In genomic region chr3:42510325-42510724, GRCh38 we compare ENCODE assay signal across 18 cellular contexts. TPM values are rescaled to one million over a fixed set of nuclear protein-coding genes. Genes with fewer than 3 reads are reported as not detected.
DNase-seq lines count a peak whose midpoint lies in the region; ATAC-seq and TF ChIP-seq lines count a peak whose summit lies in the region.
"Had no signal": no experiment of that assay in that cellular context is flagged by ENCODE, and none has a peak within 500 bp of the region (broad histone marks: within the 10 kb centered on the region; RNA-seq: fewer than 3 reads in every experiment).

No MANE protein-coding gene starts in this region.

- no peak for TF ChIP-seq POLR2A in vagina (IDR thresholded peaks at IDR 0.05)

- H3K36me3 ChIP-seq in BLaER1 (no peaks in the 10 kb centered on the region), Caco-2 (ENCODE audit: control insufficient read depth, insufficient read depth, low read length) (no peaks in the 10 kb centered on the region; the same call in 1 of the 2 replicates), mucosa of rectum (ENCODE audit: control insufficient read depth in 2 of 2, insufficient read depth in 2 of 2, low read length in 2 of 2) (peaks cover 16 to 17% of the 10 kb centered on the region in 2 donors), vagina (no peaks in the 10 kb centered on the region)

- H3K27me3 Mint-ChIP-seq in Caco-2 (ENCODE audit: insufficient read depth, unreplicated experiment) = no peaks in the 10 kb centered on the region
- H3K27me3 Mint-ChIP-seq: B cell had no signal

- H3K4me3 ChIP-seq in BLaER1 (no peak overlapping the region), Caco-2 (ENCODE audit: low read depth, low read length) (no peak overlapping the region), mucosa of rectum (ENCODE audit: low read length in 2 of 2) (peak overlapping the region; percentile 5 to 48), vagina (no peak overlapping the region)

- peaks cover 80% of the 10 kb centered on the region for H3K4me1 ChIP-seq in BLaER1
- H3K4me1 ChIP-seq in Caco-2 = peaks cover 42% of the 10 kb centered on the region
- H3K4me1 ChIP-seq in mucosa of rectum (ENCODE audit: control insufficient read depth in 2 of 2, insufficient read depth in 2 of 2, low read length in 2 of 2) = peaks cover 68 to 90% of the 10 kb centered on the region in 2 donors
- peaks cover 12% of the 10 kb centered on the region for H3K4me1 ChIP-seq in vagina

- H3K27ac ChIP-seq in BLaER1 (no peak overlapping the region), mucosa of rectum (ENCODE audit: low read depth in 2 of 2, low read length in 2 of 2) (peak overlapping the region; percentile 92 to 99), vagina (no peak overlapping the region)
- H3K27ac ChIP-seq: RWPE1 had no signal

- peaks cover 4% of the 10 kb centered on the region for H3K36me3 Mint-ChIP-seq in Caco-2 (ENCODE audit: insufficient read depth, unreplicated experiment)

- CTCF ChIA-PET in Caco-2 (lab: Charles Lee) = interaction anchor here (1.4 to 1.7 kb wide), 3 partner anchors 8 to 30 kb away, joined by 3 to 8 read pairs (median 7); partner anchors contain the start of gene VIPR1

- H3K4me3 Mint-ChIP-seq in Caco-2 (ENCODE audit: unreplicated experiment) = no peak overlapping the region
- H3K4me3 Mint-ChIP-seq: B cell; CD8-positive, alpha-beta T cell had no signal

- peak overlapping the region; percentile 20 for H3K27ac Mint-ChIP-seq in Caco-2 (ENCODE audit: unreplicated experiment)
- H3K27ac Mint-ChIP-seq: B cell; CD8-positive, alpha-beta T cell had no signal

- TF ChIP-seq CTCF in Caco-2 (IDR thresholded peaks at IDR 0.05; ENCODE audit: insufficient read depth in 1 of 2, low read depth in 1 of 2, low read length in 1 of 2, severe bottlenecking in 1 of 2, unreplicated experiment in 1 of 2) (no peak), vagina (IDR thresholded peaks at IDR 0.05) (no peak)

- no peak overlapping the region for H3K9ac ChIP-seq in BLaER1
- peak overlapping the region in 1 of 2 donors; percentile 56 for H3K9ac ChIP-seq in mucosa of rectum (ENCODE audit: low read depth in 1 of 2, low read length in 2 of 2)

- H3K4me2 ChIP-seq in BLaER1 = peak overlapping the region; percentile 88

- H3K9me3 Mint-ChIP-seq in Caco-2 (ENCODE audit: unreplicated experiment) = no peaks in the 10 kb centered on the region
- H3K9me3 Mint-ChIP-seq: CD8-positive, alpha-beta T cell had no signal

- intact Hi-C loops in Caco-2 (cut with micrococcal nuclease; ENCODE audit: unreplicated experiment) (no loop called here), left colon (cut with DNase I, micrococcal nuclease) (no loop called here), vagina (cut with DNase I) (no loop called here)

- peak; percentile 56 for ATAC-seq in left colon
- ATAC-seq in GM21367 (IDR thresholded peaks at IDR 0.05; ENCODE audit: unreplicated experiment) = no peak
- ATAC-seq: CD8-positive, alpha-beta T cell had no signal

- H3K4me1 Mint-ChIP-seq in Caco-2 (ENCODE audit: low read depth, unreplicated experiment) = peaks cover 27% of the 10 kb centered on the region

- BruUV-seq in Caco-2 (replicated peaks; lab: Mats Ljungman, UMichigan) = no TSS peak

- no peaks in the 10 kb centered on the region for H3K9me3 ChIP-seq in BLaER1
- H3K9me3 ChIP-seq in Caco-2 = no peaks in the 10 kb centered on the region
- H3K9me3 ChIP-seq in mucosa of rectum (ENCODE audit: control insufficient read depth in 2 of 2, low read length in 2 of 2) = no peaks in the 10 kb centered on the region
- H3K9me3 ChIP-seq in vagina = no peaks in the 10 kb centered on the region

- H4K20me1 ChIP-seq in BLaER1 = no peaks in the 10 kb centered on the region

- POLR2A ChIA-PET in Caco-2 (lab: Charles Lee) = no interaction called here

- H3K27me3 ChIP-seq in BLaER1 (no peaks in the 10 kb centered on the region), Caco-2 (replicated peaks; ENCODE audit: control insufficient read depth, insufficient read depth, low read length) (no peaks in the 10 kb centered on the region), mucosa of rectum (ENCODE audit: control insufficient read depth in 2 of 2, insufficient read depth in 2 of 2, low read length in 2 of 2) (no peaks in the 10 kb centered on the region), vagina (no peaks in the 10 kb centered on the region)

- DNase-seq in Caco-2 = peak; percentile 55 to 69
- peak; percentile 44 to 66 for DNase-seq in left colon
- DNase-seq in NCI-H446 treated with DMSO at 0.1 percent for 48 hours (lab: John Stamatoyannopoulos, UW) = no peak
- DNase-seq in vagina (ENCODE audit: extremely low spot score in 2 of 2) = no peak
- DNase-seq: CD8-positive, alpha-beta T cell; DND-41; GDM1; HCEC 1CT; NCI-H146; NCI-H2081 treated with DMSO at 0.1 percent for 48 hours; NCI-H524 treated with DMSO at 0.1 percent for 48 hours; OCI-M1 had no signal

RNA-seq across cellular contexts. Expression of gene VIPR1, which starts 7.9 kb away (rescaled TPM):
- 3.7 and 3.8 TPM in 2 replicates for total RNA-seq in Caco-2 (2022)
- 100 to 1,000 TPM; 128 to 137 TPM for total RNA-seq in left colon
- total RNA-seq in vagina = 9.3 TPM
- total RNA-seq: HT1080 had no signal

Comparison
In these comparisons a context has a peak if more than half of its experiments do, and no peak if none do; other contexts are left out.
1. H3K27ac ChIP-seq: peak in mucosa of rectum (2 of 2); none in BLaER1 (single experiment) and vagina (single experiment).
2. H3K4me3 ChIP-seq: peak in mucosa of rectum (2 of 2); none in BLaER1 (single experiment), Caco-2 (single experiment) and vagina (0 of 2).
3. DNase-seq: peak in Caco-2 (2 of 2) and left colon (2 of 2); none in NCI-H446 treated with DMSO at 0.1 percent for 48 hours (single experiment) and vagina (0 of 2).
4. RNA of gene VIPR1, which starts 7.9 kb away (total RNA-seq): 128 to 137 TPM in left colon; 9.3 TPM in vagina (single experiment) and 3.7 to 3.8 TPM in Caco-2; every median in the first group is over 10 times any median in the second.